ENCODE assay signal across 2 cellular contexts in genomic region chr3:11021611-11022011, GRCh38.
TF ChIP-seq lines count a peak whose summit lies in the region.

No MANE protein-coding gene starts in this region.

TF ChIP-seq in liver, 16 proteins besides CTCF, POLR2A, EP300 and RAD21:
- TF ChIP-seq FOXA1 (IDR thresholded peaks at IDR 0.05) (no peak), SP1 (IDR thresholded peaks at IDR 0.05) (no peak), JUND (IDR thresholded peaks at IDR 0.05) (no peak), EGR1 (IDR thresholded peaks at IDR 0.05; ENCODE audit: low read depth in 2 of 2) (no peak), TAF1 (conservative IDR thresholded peaks at IDR 0.05) (no peak), REST (IDR thresholded peaks at IDR 0.05) (no peak), RXRA (IDR thresholded peaks at IDR 0.05) (no peak), HNF4G (IDR thresholded peaks at IDR 0.05) (no peak), MAX (IDR thresholded peaks at IDR 0.05) (no peak), ZBTB33 (IDR thresholded peaks at IDR 0.05) (no peak), HNF4A (conservative IDR thresholded peaks at IDR 0.05) (no peak), FOXA2 (IDR thresholded peaks at IDR 0.05) (no peak), ATF3 (IDR thresholded peaks at IDR 0.05) (no peak)

TF ChIP-seq in HepG2, 621 proteins besides CTCF, POLR2A, EP300 and RAD21:
- TF ChIP-seq ZNF709 (CRISPR knock-in tag; IDR thresholded peaks at IDR 0.05) (no peak), SMARCE1 (IDR thresholded peaks at IDR 0.05; ENCODE audit: borderline replicate concordance) (no peak), ZNF570 (CRISPR knock-in tag; IDR thresholded peaks at IDR 0.05; ENCODE audit: borderline replicate concordance) (no peak), NR2F6 (IDR thresholded peaks at IDR 0.05) (no peak), NR2F6 (CRISPR knock-in tag; IDR thresholded peaks at IDR 0.05) (no peak), REPIN1 (CRISPR knock-in tag; IDR thresholded peaks at IDR 0.05; ENCODE audit: borderline replicate concordance, low read depth) (no peak), HNF1B (CRISPR knock-in tag; IDR thresholded peaks at IDR 0.05) (no peak), CCAR2 (optimal IDR thresholded peaks at IDR 0.05; ENCODE audit: low read depth, low read length) (no peak), ZBTB44 (CRISPR knock-in tag; IDR thresholded peaks at IDR 0.05) (no peak), REL (CRISPR knock-in tag; conservative IDR thresholded peaks at IDR 0.05) (no peak), MTF1 (CRISPR knock-in tag; IDR thresholded peaks at IDR 0.05) (no peak)
TF ChIP-seq in HepG2: peak in this region for 0.
